Comparison of ENCODE assay signal across 2 cellular contexts in genomic region chr11:118156531-118157185, GRCh38.
TF ChIP-seq lines count a peak whose summit lies in the region.

No MANE protein-coding gene starts in this region.

TF ChIP-seq in GM12878, 131 proteins besides CTCF, POLR2A, EP300 and RAD21:
- TF ChIP-seq CUX1 (IDR thresholded peaks at IDR 0.05; ENCODE audit: insufficient replicate concordance, low read depth, low read length) (no peak), NFIC (IDR thresholded peaks at IDR 0.05; ENCODE audit: low read depth, low read length) (no peak), ZBED1 (IDR thresholded peaks at IDR 0.05; ENCODE audit: borderline replicate concordance) (no peak)
TF ChIP-seq in GM12878: peak in this region for 0.

TF ChIP-seq in neural cell, 6 proteins besides CTCF, POLR2A, EP300 and RAD21:
- TF ChIP-seq TAF1 (IDR thresholded peaks at IDR 0.05; ENCODE audit: low read depth): no peak
- TF ChIP-seq SMC3 (conservative IDR thresholded peaks at IDR 0.05; ENCODE audit: poor library complexity): no peak
- no peak for TF ChIP-seq MXI1 (conservative IDR thresholded peaks at IDR 0.05; ENCODE audit: poor library complexity, severe bottlenecking)
- no peak for TF ChIP-seq EZH2 (IDR thresholded peaks at IDR 0.05; ENCODE audit: borderline replicate concordance, insufficient read depth, low read length, poor library complexity, severe bottlenecking)
- no peak for TF ChIP-seq POLR2AphosphoS5 (IDR thresholded peaks at IDR 0.05)
- TF ChIP-seq REST (IDR thresholded peaks at IDR 0.05; ENCODE audit: borderline replicate concordance): no peak
TF ChIP-seq in neural cell: peak in this region for 0.
